Comparison of ENCODE assay signal across 1 cellular context in genomic region chr11:36594316-36594989, GRCh38.
TF ChIP-seq lines count a peak whose summit lies in the region.

Gene IFTAP, plus strand, starts transcription at chr11:36594502. Its CDS starts 15,602 bp downstream, at chr11:36610104.

TF ChIP-seq in K562, 482 proteins besides CTCF, POLR2A, EP300 and RAD21 (continued from another document):
- no peak for TF ChIP-seq LARP7 (IDR thresholded peaks at IDR 0.05)
- TF ChIP-seq ZNF232 (CRISPR knock-in tag; IDR thresholded peaks at IDR 0.05) = no peak
- no peak for TF ChIP-seq HMGN3 (IDR thresholded peaks at IDR 0.05; ENCODE audit: borderline replicate concordance, extremely low read depth, insufficient read length, low read depth, low read length)
- TF ChIP-seq PPARD (CRISPR knock-in tag; IDR thresholded peaks at IDR 0.05) = no peak
- TF ChIP-seq ARID3B (CRISPR knock-in tag; IDR thresholded peaks at IDR 0.05; ENCODE audit: borderline replicate concordance) = no peak
- no peak for TF ChIP-seq SNAPC5 (CRISPR knock-in tag; IDR thresholded peaks at IDR 0.05)
- peak in 1 of 3 experiments; percentile 31 for TF ChIP-seq YY1 (IDR thresholded peaks at IDR 0.05; ENCODE audit: borderline replicate concordance in 1 of 3, control insufficient read depth in 1 of 3, extremely low read depth in 1 of 3, insufficient read depth in 3 of 3, insufficient read length in 1 of 3, insufficient replicate concordance in 2 of 3, low read depth in 1 of 3, low read length in 2 of 3)
- no peak for TF ChIP-seq ZBTB1 (CRISPR knock-in tag; IDR thresholded peaks at IDR 0.05; ENCODE audit: borderline replicate concordance, low read depth)
- TF ChIP-seq ZBTB12 (CRISPR knock-in tag; IDR thresholded peaks at IDR 0.05) = 0 out of 2 replicates have a peak, but pooled peaks have one; percentile 55
- no peak for TF ChIP-seq ZNF668 (CRISPR knock-in tag; IDR thresholded peaks at IDR 0.05)
- no peak for TF ChIP-seq RBM22 (IDR thresholded peaks at IDR 0.05; ENCODE audit: low read depth, low read length, poor library complexity, severe bottlenecking)
- TF ChIP-seq ZBTB5 (IDR thresholded peaks at IDR 0.05) = no peak
- TF ChIP-seq GTF2B (IDR thresholded peaks at IDR 0.05; ENCODE audit: extremely low read depth, insufficient read length) = no peak
- no peak for TF ChIP-seq FOXA1 (IDR thresholded peaks at IDR 0.05; ENCODE audit: borderline replicate concordance)
- TF ChIP-seq BDP1 (IDR thresholded peaks at IDR 0.05; ENCODE audit: insufficient read depth, insufficient read length) = no peak
- TF ChIP-seq E2F4 (CRISPR knock-in tag; IDR thresholded peaks at IDR 0.05; ENCODE audit: low read depth) = no peak
- no peak for TF ChIP-seq KDM1A (IDR thresholded peaks at IDR 0.05)
- TF ChIP-seq NR1H2 (CRISPR knock-in tag; IDR thresholded peaks at IDR 0.05) = no peak
- no peak for TF ChIP-seq ZC3H4 (CRISPR knock-in tag; IDR thresholded peaks at IDR 0.05; ENCODE audit: borderline replicate concordance)
- no peak for TF ChIP-seq GATAD2A (IDR thresholded peaks at IDR 0.05)
- no peak for TF ChIP-seq MTA3 (IDR thresholded peaks at IDR 0.05; ENCODE audit: borderline replicate concordance)
- TF ChIP-seq SMARCB1 (IDR thresholded peaks at IDR 0.05; ENCODE audit: insufficient read length, low read depth) = no peak
- TF ChIP-seq ZNF655 (CRISPR knock-in tag; IDR thresholded peaks at IDR 0.05) = no peak
- no peak for TF ChIP-seq ZNF280A (IDR thresholded peaks at IDR 0.05; ENCODE audit: low read depth, partially characterized antibody)
- TF ChIP-seq FOXO4 (CRISPR knock-in tag; IDR thresholded peaks at IDR 0.05) = no peak
- TF ChIP-seq ELK1 (CRISPR knock-in tag; IDR thresholded peaks at IDR 0.05) = no peak
- no peak for TF ChIP-seq SMC3 (conservative IDR thresholded peaks at IDR 0.05; ENCODE audit: insufficient read depth, low read depth, low read length)
- no peak for TF ChIP-seq NBN (IDR thresholded peaks at IDR 0.05; ENCODE audit: low read depth)
- TF ChIP-seq SIN3A (IDR thresholded peaks at IDR 0.05; ENCODE audit: borderline replicate concordance in 2 of 2, control insufficient read depth in 1 of 2, low read depth in 2 of 2, low read length in 2 of 2) = no peak
- TF ChIP-seq ZNF695 (CRISPR knock-in tag; IDR thresholded peaks at IDR 0.05) = no peak
- no peak for TF ChIP-seq CEBPG (CRISPR knock-in tag; IDR thresholded peaks at IDR 0.05)
- peak in 1 of 2 experiments; percentile 52; a peak in 2 of 4 replicates for TF ChIP-seq CEBPG (tag; conservative IDR thresholded peaks at IDR 0.05 in 1 of 2, IDR thresholded peaks at IDR 0.05 in 1 of 2)
- 0 out of 2 replicates have a peak, but pooled peaks have one; percentile 26 for TF ChIP-seq HDAC8 (tag; IDR thresholded peaks at IDR 0.05)
- 0 out of 2 replicates have a peak, but pooled peaks have one; percentile 29 for TF ChIP-seq CEBPB (tag; IDR thresholded peaks at IDR 0.05)
- no peak for TF ChIP-seq ZNF398 (CRISPR knock-in tag; IDR thresholded peaks at IDR 0.05)
- TF ChIP-seq KLF10 (CRISPR knock-in tag; IDR thresholded peaks at IDR 0.05) = no peak
- TF ChIP-seq E2F5 (CRISPR knock-in tag; IDR thresholded peaks at IDR 0.05) = no peak
- no peak for TF ChIP-seq NR3C1 (CRISPR knock-in tag; IDR thresholded peaks at IDR 0.05)
- TF ChIP-seq ZNF431 (CRISPR knock-in tag; IDR thresholded peaks at IDR 0.05) = no peak
- TF ChIP-seq ZNF41 (CRISPR knock-in tag; conservative IDR thresholded peaks at IDR 0.05) = no peak
- no peak for TF ChIP-seq CCNT2 (IDR thresholded peaks at IDR 0.05; ENCODE audit: borderline replicate concordance, extremely low read depth, insufficient read length, low read depth, low read length)
- peak; percentile 28; the same call in 1 of the 2 replicates for TF ChIP-seq TAF7 (tag; IDR thresholded peaks at IDR 0.05)
- no peak for TF ChIP-seq HMG20B (CRISPR knock-in tag; IDR thresholded peaks at IDR 0.05)
- TF ChIP-seq BMI1 (IDR thresholded peaks at IDR 0.05; ENCODE audit: low read length) = no peak
- no peak for TF ChIP-seq NFYB (IDR thresholded peaks at IDR 0.05; ENCODE audit: extremely low read depth, insufficient read length)
